8 cellular contexts compared by ENCODE assay signal in the genomic region with DNA sequence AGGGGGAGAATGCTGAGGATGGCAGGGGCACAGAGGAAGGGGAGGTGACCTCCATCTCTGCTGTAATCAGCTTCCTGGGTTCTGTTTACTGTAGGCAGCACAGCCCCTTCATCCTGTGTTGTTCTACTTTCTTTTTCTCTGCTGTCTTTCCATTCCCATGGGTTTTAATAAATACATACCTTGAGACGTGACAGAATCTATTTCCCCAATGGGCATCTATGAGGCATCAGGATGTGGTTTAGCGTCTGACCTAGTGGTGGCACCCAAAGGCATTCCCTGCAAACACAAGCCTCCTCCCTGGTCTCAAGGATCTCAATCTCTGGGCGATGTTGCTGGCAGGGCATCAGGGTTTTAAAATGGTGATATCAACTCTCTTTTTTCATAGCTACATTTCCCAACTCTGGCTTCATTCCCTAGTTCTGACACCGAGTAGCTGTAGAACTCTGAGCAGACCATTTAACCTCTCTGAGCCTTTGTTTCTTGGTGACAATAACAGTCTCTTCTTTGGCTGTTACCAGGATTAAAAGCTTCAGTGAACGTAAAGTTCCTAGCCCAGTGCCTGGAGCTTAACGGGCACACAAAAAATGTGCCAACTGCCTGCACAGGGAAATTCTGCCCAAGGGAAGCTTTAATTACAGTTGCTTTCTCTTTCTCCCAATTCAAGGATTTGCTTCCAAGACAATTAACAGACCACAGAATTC.
DNase-seq lines count a peak whose midpoint lies in the region; ATAC-seq and TF ChIP-seq lines count a peak whose summit lies in the region.

No MANE protein-coding gene starts in this region.

- no peaks in the 10 kb centered on the region for H3K9me3 Mint-ChIP-seq in T-helper 1 cell treated with Interleukin-12 subunit alpha and Interleukin-12 subunit beta and Interleukin-4 antibody, amounts not matched to agents 30 μg/mL and 1 μg/mL, for 36 hours
- no peaks in the 10 kb centered on the region for H3K9me3 Mint-ChIP-seq in type B pancreatic cell

- no peak for TF ChIP-seq CTCF in right atrium auricular region (IDR thresholded peaks at IDR 0.05)
- no peak for TF ChIP-seq CTCF in fibroblast of the aortic adventitia (IDR thresholded peaks at IDR 0.05; ENCODE audit: insufficient read depth, low read length)
- TF ChIP-seq CTCF in thyroid gland (IDR thresholded peaks at IDR 0.05), result peak in 1 of 6 experiments; percentile 11
- no peak for TF ChIP-seq CTCF in type B pancreatic cell (conservative IDR thresholded peaks at IDR 0.05)

- H3K27me3 ChIP-seq in right cardiac atrium (ENCODE audit: control insufficient read depth, insufficient read depth) (no peaks in the 10 kb centered on the region), right atrium auricular region (no peaks in the 10 kb centered on the region), thyroid gland (no peaks in the 10 kb centered on the region)

- H3K36me3 Mint-ChIP-seq in T-helper 1 cell treated with Interleukin-12 subunit alpha and Interleukin-12 subunit beta and Interleukin-4 antibody, amounts not matched to agents 30 μg/mL and 1 μg/mL, for 36 hours (ENCODE audit: low read depth), result peaks cover 2% of the 10 kb centered on the region
- H3K36me3 Mint-ChIP-seq in type B pancreatic cell, result no peaks in the 10 kb centered on the region

- DNase-seq in right cardiac atrium (peak in 2 of 3 donors; percentile 42 to 63), right atrium auricular region (ENCODE audit: low spot score) (no peak), fibroblast of the aortic adventitia (ENCODE audit: low read depth) (peak; percentile 76), thyroid gland (peak; percentile 16 to 26), cerebellar cortex (ENCODE audit: low spot score) (no peak), type B pancreatic cell (ENCODE audit: extremely low spot score, unreplicated experiment) (no peak)

- H3K4me3 Mint-ChIP-seq in T-helper 1 cell treated with Interleukin-12 subunit alpha and Interleukin-12 subunit beta and Interleukin-4 antibody, amounts not matched to agents 30 μg/mL and 1 μg/mL, for 36 hours, result peak overlapping the region; percentile 25
- H3K4me3 Mint-ChIP-seq in type B pancreatic cell, result no peak overlapping the region

- no peak for TF ChIP-seq POLR2A in thyroid gland (IDR thresholded peaks at IDR 0.05)

- H3K9me3 ChIP-seq in right cardiac atrium (ENCODE audit: control insufficient read depth, low read length) (no peaks in the 10 kb centered on the region), right atrium auricular region (no peaks in the 10 kb centered on the region), thyroid gland (no peaks in the 10 kb centered on the region)

- intact Hi-C loops in right cardiac atrium (cut with DNase I), result no loop called here
- intact Hi-C loops in thyroid gland (cut with DNase I), result loop anchor here (10.0 kb wide), 2 partner anchors 401 to 661 kb away; no protein-coding TSS in a partner anchor

- ATAC-seq in right cardiac atrium (no peak), GM21447 (IDR thresholded peaks at IDR 0.05; ENCODE audit: unreplicated experiment) (no peak)

- H3K4me1 ChIP-seq in right cardiac atrium (ENCODE audit: control insufficient read depth, insufficient read depth, low read length) (peaks cover 3% of the 10 kb centered on the region), right atrium auricular region (peaks cover 0 to 11% of the 10 kb centered on the region in 2 donors), thyroid gland (peaks cover 29 to 45% of the 10 kb centered on the region in 2 donors)

- H3K4me3 ChIP-seq in right cardiac atrium (ENCODE audit: low read length) (peak overlapping the region; percentile 33), right atrium auricular region (no peak overlapping the region), fibroblast of the aortic adventitia (ENCODE audit: low read depth, low read length) (peak overlapping the region; percentile 14), thyroid gland (replicated peaks in 1 of 3) (no peak overlapping the region)

- H3K36me3 ChIP-seq in right atrium auricular region, result no peaks in the 10 kb centered on the region
- H3K36me3 ChIP-seq in thyroid gland, result no peaks in the 10 kb centered on the region

- WGBS in right cardiac atrium, result 34% methylated on average over 6 of the region's 6 CpGs
- WGBS in thyroid gland, 2 donors, result 33 to 34% methylated on average over 6 of the region's 6 CpGs

- no peaks in the 10 kb centered on the region for H3K27me3 Mint-ChIP-seq in T-helper 1 cell treated with Interleukin-12 subunit alpha and Interleukin-12 subunit beta and Interleukin-4 antibody, amounts not matched to agents 30 μg/mL and 1 μg/mL, for 36 hours (ENCODE audit: low read depth)
- H3K27me3 Mint-ChIP-seq in type B pancreatic cell, result peaks cover 3% of the 10 kb centered on the region

- H3K4me1 Mint-ChIP-seq in T-helper 1 cell treated with Interleukin-12 subunit alpha and Interleukin-12 subunit beta and Interleukin-4 antibody, amounts not matched to agents 30 μg/mL and 1 μg/mL, for 36 hours (ENCODE audit: low read depth), result peaks cover 29% of the 10 kb centered on the region
- H3K4me1 Mint-ChIP-seq in type B pancreatic cell (ENCODE audit: unreplicated experiment), result peaks cover 50% of the 10 kb centered on the region

- H3K27ac ChIP-seq in right cardiac atrium (ENCODE audit: low read length), result no peak overlapping the region
- no peak overlapping the region for H3K27ac ChIP-seq in right atrium auricular region
- no peak overlapping the region for H3K27ac ChIP-seq in thyroid gland

- peak overlapping the region; percentile 87 for H3K27ac Mint-ChIP-seq in T-helper 1 cell treated with Interleukin-12 subunit alpha and Interleukin-12 subunit beta and Interleukin-4 antibody, amounts not matched to agents 30 μg/mL and 1 μg/mL, for 36 hours
- H3K27ac Mint-ChIP-seq in type B pancreatic cell, result no peak overlapping the region

Comparison
In these comparisons a context has a peak if more than half of its experiments do, and no peak if none do; other contexts are left out.
1. DNase-seq: peak in right cardiac atrium (2 of 3), fibroblast of the aortic adventitia (single experiment) and thyroid gland (2 of 2); none in right atrium auricular region (single experiment), cerebellar cortex (single experiment) and type B pancreatic cell (single experiment).
2. H3K4me3 ChIP-seq: peak in right cardiac atrium (single experiment) and fibroblast of the aortic adventitia (single experiment); none in right atrium auricular region (0 of 2) and thyroid gland (0 of 3).